16 cellular contexts compared by ENCODE assay signal in the genomic region with DNA sequence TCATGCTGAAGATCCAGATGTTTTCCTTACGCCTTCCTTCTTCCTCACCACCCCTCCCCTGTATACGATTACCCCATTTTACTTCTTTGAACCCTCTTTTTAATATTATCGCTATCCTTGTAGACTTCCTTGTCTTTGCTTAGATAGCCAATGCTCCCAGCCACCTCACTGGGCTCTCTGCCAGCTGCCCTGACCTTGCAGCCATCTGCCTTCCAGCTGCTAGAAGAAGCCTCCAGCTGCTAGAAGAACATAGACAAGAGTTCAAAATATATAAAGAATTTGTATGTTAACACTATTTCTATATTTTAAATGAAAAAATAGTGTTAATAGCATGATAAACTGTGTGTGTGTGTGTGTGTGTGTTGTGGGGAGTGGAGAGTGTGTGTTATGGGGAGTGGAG.
DNase-seq lines count a peak whose midpoint lies in the region; ATAC-seq, FAIRE-seq and TF ChIP-seq lines count a peak whose summit lies in the region.
"Had no signal": no experiment of that assay in that cellular context is flagged by ENCODE, and none has a peak within 500 bp of the region (broad histone marks: within the 10 kb centered on the region; RNA-seq: fewer than 3 reads in every experiment).

No MANE protein-coding gene starts in this region.

- H3K27me3 ChIP-seq in SJCRH30 (no peaks in the 10 kb centered on the region), ovary (no peaks in the 10 kb centered on the region)
- H3K27me3 ChIP-seq: left lung had no signal

- TF ChIP-seq EP300 in ovary (IDR thresholded peaks at IDR 0.05), result no peak

- DNase-seq in HCEC 1CT (peak; percentile 23), SJCRH30 (peak; percentile 42 to 46), fibroblast of gingiva (ENCODE audit: low read depth) (peak; percentile 14), ovary (peak in 4 of 5 donors; percentile 40 to 76 (median 66)), RCC 7860 (ENCODE audit: low spot score) (no peak)
- no peak for DNase-seq in activated CD4-positive, alpha-beta T cell treated with anti-CD3 and anti-CD28 coated beads, Interleukin-2, amount 50 U/mL, for 48 hours
- DNase-seq: activated CD4-positive, alpha-beta T cell treated with anti-CD3 and anti-CD28 coated beads, Interleukin-2, amount 50 U/mL, for 1 hour; activated T-cell treated with anti-CD3 and anti-CD28 coated beads, Interleukin-2, amount 50 U/mL, for 4 hours; C1 segment of cervical spinal cord; DMS79 treated with DMSO at 0.1 percent for 48 hours; Karpas-422; left lung; NCI-H1694; NCI-H524 had no signal

- intact Hi-C loops in ovary (cut with DNase I), result loop anchor here in 3 of 4 donors (10.0 kb wide), 1 partner anchor 947 kb away; no protein-coding TSS in a partner anchor

- FAIRE-seq in RCC 7860 (lab: Jason Lieb, UNC), result no peak

- 26 to 41% (median 36%) methylated on average over 3 of the region's 3 CpGs for WGBS in ovary, 3 donors

- ATAC-seq in HG02938 (IDR thresholded peaks at IDR 0.05; ENCODE audit: unreplicated experiment), result no peak
- ATAC-seq: activated T-cell treated with anti-CD3 and anti-CD28 coated beads, Interleukin-2, amount 50 U/mL, for 4 hours; HCT116; left lung had no signal

- H3K9me3 ChIP-seq in SJCRH30 (replicated peaks) (no peaks in the 10 kb centered on the region), ovary (no peaks in the 10 kb centered on the region)
- H3K9me3 ChIP-seq: left lung had no signal

- TF ChIP-seq POLR2A in ovary (IDR thresholded peaks at IDR 0.05), result no peak

- no peaks in the 10 kb centered on the region for H3K4me1 ChIP-seq in SJCRH30
- H3K4me1 ChIP-seq in ovary (ENCODE audit: insufficient read depth), result peaks cover 2% of the 10 kb centered on the region

- TF ChIP-seq CTCF in ovary (IDR thresholded peaks at IDR 0.05), result no peak

- no peaks in the 10 kb centered on the region for H3K36me3 ChIP-seq in SJCRH30
- no peaks in the 10 kb centered on the region for H3K36me3 ChIP-seq in ovary
- H3K36me3 ChIP-seq: left lung had no signal

- H3K4me3 ChIP-seq in SJCRH30 (no peak overlapping the region), ovary (no peak overlapping the region)
- H3K4me3 ChIP-seq: left lung had no signal

- H3K27ac ChIP-seq in SJCRH30 (no peak overlapping the region), ovary (no peak overlapping the region)
- H3K27ac ChIP-seq: left lung had no signal

Comparison
In these comparisons a context has a peak if more than half of its experiments do, and no peak if none do; other contexts are left out.
1. DNase-seq: peak in HCEC 1CT (single experiment), SJCRH30 (2 of 2), fibroblast of gingiva (single experiment) and ovary (4 of 5); none in activated CD4-positive, alpha-beta T cell treated with anti-CD3 and anti-CD28 coated beads, Interleukin-2, amount 50 U/mL, for 48 hours (0 of 2) and RCC 7860 (single experiment).